Comparison of ENCODE assay signal across 8 cellular contexts in genomic region chr9:129036241-129036922, GRCh38. TPM values are rescaled to one million over a fixed set of nuclear protein-coding genes. Genes with fewer than 3 reads are reported as not detected.
A peak's percentile ranks its signal among the peaks of the same experiment; 100 is the strongest.
DNase-seq lines count a peak whose midpoint lies in the region; ATAC-seq and TF ChIP-seq lines count a peak whose summit lies in the region.

Gene MIGA2 (plus strand): TSS chr9:129036626. CDS start chr9:129040595, 3,969 bp downstream.

- POLR2A ChIA-PET in activated CD4-positive, alpha-beta memory T cell treated with anti-CD3 and anti-CD28 coated beads for 36 hours (lab: Charles Lee): interaction anchor here (1.0 to 1.4 kb wide), 4 partner anchors 9 to 486 kb away, joined by 3 to 4 read pairs (median 4); partner anchors contain the start of genes CRAT, PTPA, SH3GLB2 and ZDHHC12

- CTCF ChIA-PET in activated CD4-positive, alpha-beta memory T cell treated with anti-CD3 and anti-CD28 coated beads for 36 hours (lab: Charles Lee): interaction anchor here (1.0 kb wide), 1 partner anchor 107 kb away, joined by 3 read pairs; no protein-coding TSS in a partner anchor

- peak; percentile 96 for DNase-seq in CD14-positive monocyte (ENCODE audit: low spot score)
- DNase-seq in NCI-H82 (lab: John Stamatoyannopoulos, UW): peak; percentile 100
- DNase-seq in activated CD4-positive, alpha-beta memory T cell treated with anti-CD3 and anti-CD28 coated beads for 36 hours: peak; percentile 97
- peak; percentile 94 to 99 (median 99) for DNase-seq in dorsolateral prefrontal cortex
- peak; percentile 96 to 98 (median 98) for DNase-seq in right lobe of liver
- DNase-seq in stimulated activated CD4-positive, alpha-beta T cell treated with anti-CD3 and anti-CD28 coated beads, Interleukin-4, amount 100 ng/mL, for 4 hours: peak; percentile 86 to 91

- H3K9me3 Mint-ChIP-seq in CD14-positive monocyte: peaks cover 0 to 1% (median 0%) of the 10 kb centered on the region in 7 donors
- no peaks in the 10 kb centered on the region for H3K9me3 Mint-ChIP-seq in activated CD4-positive, alpha-beta memory T cell treated with anti-CD3 and anti-CD28 coated beads for 36 hours

- peaks cover 7 to 17% of the 10 kb centered on the region in 2 donors for H3K36me3 Mint-ChIP-seq in CD14-positive monocyte
- H3K36me3 Mint-ChIP-seq in activated CD4-positive, alpha-beta memory T cell treated with anti-CD3 and anti-CD28 coated beads for 36 hours: no peaks in the 10 kb centered on the region

- 0% methylated on average over 27 of the region's 49 CpGs for WGBS in right lobe of liver (ENCODE audit: insufficient coverage, low coverage, low lambda C conversion rate, missing lambda C conversion rate)

- peaks cover 24% of the 10 kb centered on the region for H3K4me1 Mint-ChIP-seq in CD14-positive monocyte
- H3K4me1 Mint-ChIP-seq in activated CD4-positive, alpha-beta memory T cell treated with anti-CD3 and anti-CD28 coated beads for 36 hours (ENCODE audit: low read depth): peaks cover 26% of the 10 kb centered on the region

- H3K4me3 Mint-ChIP-seq in CD14-positive monocyte: peak within 1 kb of the TSS; percentile 96 to 98
- peak within 1 kb of the TSS; percentile 98 for H3K4me3 Mint-ChIP-seq in activated CD4-positive, alpha-beta memory T cell treated with anti-CD3 and anti-CD28 coated beads for 36 hours

- peaks cover 0 to 17% (median 5%) of the 10 kb centered on the region in 4 donors for H3K4me1 ChIP-seq in right lobe of liver

- H3K4me3 ChIP-seq in dorsolateral prefrontal cortex (peak within 1 kb of the TSS; percentile 64 to 100 (median 97)), right lobe of liver (peak within 1 kb of the TSS; percentile 73 to 99 (median 84))

- intact Hi-C loops in CD14-positive monocyte (cut with micrococcal nuclease) (loop anchor here (1.0 to 5.0 kb wide), 3 partner anchors 8 to 44 kb away; partner anchors contain the start of genes DOLPP1 (in 1 of the 2) and SH3GLB2 (in 1 of the 2)), dorsolateral prefrontal cortex (cut with DNase I) (loop anchor here (1.0 to 5.0 kb wide), 4 partner anchors 8 to 249 kb away; partner anchors contain the start of genes SH3GLB2 (in 2 of the 2), DOLK (in 1 of the 2), DOLPP1 (in 1 of the 2) and NUP188 (in 1 of the 2)), right lobe of liver (cut with DNase I) (no loop called here)
- intact Hi-C loops in activated CD4-positive, alpha-beta memory T cell treated with anti-CD3 and anti-CD28 coated beads for 36 hours (cut with micrococcal nuclease): loop anchor here (1.0 to 10.0 kb wide), 6 partner anchors 8 to 762 kb away; partner anchors contain the start of genes CRAT, DOLPP1, GOLGA2 and KYAT1

- no peaks in the 10 kb centered on the region for H3K27me3 ChIP-seq in dorsolateral prefrontal cortex
- no peaks in the 10 kb centered on the region for H3K27me3 ChIP-seq in right lobe of liver

- peaks cover 0 to 1% (median 0%) of the 10 kb centered on the region in 3 donors for H3K27me3 Mint-ChIP-seq in CD14-positive monocyte (ENCODE audit: low read depth in 3 of 3)
- H3K27me3 Mint-ChIP-seq in activated CD4-positive, alpha-beta memory T cell treated with anti-CD3 and anti-CD28 coated beads for 36 hours: no peaks in the 10 kb centered on the region

- TF ChIP-seq POLR2A in right lobe of liver (IDR thresholded peaks at IDR 0.05): peak; percentile 92

- no peak for TF ChIP-seq CTCF in CD14-positive monocyte (IDR thresholded peaks at IDR 0.05)
- peak in 40 of 56 donors; percentile 9 to 60 (median 34) for TF ChIP-seq CTCF in dorsolateral prefrontal cortex (IDR thresholded peaks at IDR 0.05 in 54 of 56, conservative IDR thresholded peaks at IDR 0.05 in 2 of 56; ENCODE audit: low read depth in 1 of 56, partially characterized antibody in 56 of 56)
- no peak for TF ChIP-seq CTCF in right lobe of liver (IDR thresholded peaks at IDR 0.05)

- peak within 1 kb of the TSS; percentile 80 to 94 (median 83) for H3K27ac Mint-ChIP-seq in CD14-positive monocyte
- peak within 1 kb of the TSS; percentile 19 for H3K27ac Mint-ChIP-seq in activated CD4-positive, alpha-beta memory T cell treated with anti-CD3 and anti-CD28 coated beads for 36 hours

- H3K9me3 ChIP-seq in right lobe of liver: no peaks in the 10 kb centered on the region

- H3K27ac ChIP-seq in dorsolateral prefrontal cortex: peak within 1 kb of the TSS; percentile 39 to 93 (median 85)
- H3K27ac ChIP-seq in right lobe of liver: peak within 1 kb of the TSS in 2 of 3 donors; percentile 12 to 56

- H3K36me3 ChIP-seq in right lobe of liver: peaks cover 0 to 5% (median 0%) of the 10 kb centered on the region in 4 donors

- ATAC-seq in GM19397 (IDR thresholded peaks at IDR 0.05; ENCODE audit: unreplicated experiment) (peak; percentile 91), HG03571 (IDR thresholded peaks at IDR 0.05; ENCODE audit: unreplicated experiment) (peak; percentile 87), right lobe of liver (peak; percentile 96 to 98 (median 96))

RNA-seq across cellular contexts. Expression of gene MIGA2, which starts in this region (rescaled TPM):
- 1 to 10 TPM; 1.9 to 5.9 TPM for polyA plus RNA-seq in CD14-positive monocyte
- total RNA-seq in activated CD4-positive, alpha-beta memory T cell treated with anti-CD3 and anti-CD28 coated beads for 36 hours: 10 to 100 TPM; 26.1 to 26.5 TPM
- total RNA-seq in dorsolateral prefrontal cortex (10 to 100 TPM; 33.8 to 76.4 (median 47.9) TPM), right lobe of liver (10 to 100 TPM in 4 of 6 experiments, 1 to 10 TPM in 2; 9.1 to 16.4 (median 10.8) TPM)

Comparison
In these comparisons a context has a peak if more than half of its experiments do, and no peak if none do; other contexts are left out.
1. Peak in every context shown above with its lines: DNase-seq, ATAC-seq, H3K4me3 ChIP-seq and H3K27ac ChIP-seq.
2. CTCF ChIP-seq: peak in dorsolateral prefrontal cortex (40 of 56); none in CD14-positive monocyte (single experiment) and right lobe of liver (0 of 4).
3. intact Hi-C loops: an anchor here in CD14-positive monocyte (1.0 to 5.0 kb wide), activated CD4-positive, alpha-beta memory T cell treated with anti-CD3 and anti-CD28 coated beads for 36 hours (1.0 to 10.0 kb wide) and dorsolateral prefrontal cortex (1.0 to 5.0 kb wide); none called in right lobe of liver.